Comparison of ENCODE assay signal across 19 cellular contexts in the genomic region with DNA sequence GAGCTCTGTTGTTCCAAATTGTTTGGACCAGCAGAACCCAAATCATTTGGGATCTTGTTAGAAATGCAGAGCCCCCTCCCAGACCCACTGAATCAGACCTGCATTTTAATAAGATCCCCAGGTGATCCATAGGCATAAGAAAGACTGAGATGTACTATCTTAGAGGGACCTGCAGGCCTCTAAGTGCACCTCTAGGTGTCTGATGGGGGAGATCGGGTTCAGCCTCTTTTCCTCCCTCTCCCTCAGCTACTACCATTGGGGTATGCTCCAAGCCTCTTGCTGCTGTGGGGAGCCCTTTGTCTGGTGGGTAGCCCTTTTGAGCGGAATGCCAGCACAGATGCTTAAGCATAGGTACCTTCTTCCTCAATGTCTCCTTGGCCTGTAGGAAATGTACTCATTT.
"Had no signal": no experiment of that assay in that cellular context is flagged by ENCODE, and none has a peak within 500 bp of the region (broad histone marks: within the 10 kb centered on the region; RNA-seq: fewer than 3 reads in every experiment).

No MANE protein-coding gene starts in this region.

- H3K27me3 ChIP-seq: colonic mucosa, esophagus muscularis mucosa, foreskin keratinocyte, gastroesophageal sphincter, hepatocyte, left lung had no signal

- H3K27ac Mint-ChIP-seq: dendritic cell treated with granulocyte-macrophage colony-stimulating factor and Interleukin-4, amounts not matched to agents 40 ng/mL and 50 ng/mL, for 4 days; effector memory CD8-positive, alpha-beta T cell; mesothelial cell of epicardium had no signal

- H3K36me3 Mint-ChIP-seq: mesothelial cell of epicardium, naive B cell had no signal

- H3K4me1 ChIP-seq: colonic mucosa, esophagus muscularis mucosa, foreskin keratinocyte, gastroesophageal sphincter, heart left ventricle, left lung, lower lobe of right lung had no signal

- H3K4me1 Mint-ChIP-seq: mesothelial cell of epicardium, naive B cell had no signal

- H3K27me3 Mint-ChIP-seq: dendritic cell treated with granulocyte-macrophage colony-stimulating factor and Interleukin-4, amounts not matched to agents 40 ng/mL and 50 ng/mL, for 4 days; effector memory CD8-positive, alpha-beta T cell had no signal

- DNase-seq: colonic mucosa; cortex of kidney; effector CD8-positive, alpha-beta T cell; effector memory CD8-positive, alpha-beta T cell; foreskin keratinocyte; heart left ventricle; hypothalamus; left cardiac atrium; left lung; left ventricle myocardium superior; lower lobe of right lung; mesenchymal stem cell; mucosa of descending colon; naive B cell had no signal

- H3K9me3 ChIP-seq: colonic mucosa, esophagus muscularis mucosa, gastroesophageal sphincter, heart left ventricle, left lung, lower lobe of right lung, mucosa of descending colon had no signal

- H3K36me3 ChIP-seq: colonic mucosa, esophagus muscularis mucosa, gastroesophageal sphincter, heart left ventricle, left lung, lower lobe of right lung had no signal

- H3K9me3 Mint-ChIP-seq: dendritic cell treated with granulocyte-macrophage colony-stimulating factor and Interleukin-4, amounts not matched to agents 40 ng/mL and 50 ng/mL, for 4 days; effector memory CD8-positive, alpha-beta T cell had no signal

- H3K27ac ChIP-seq: colonic mucosa, esophagus muscularis mucosa, foreskin keratinocyte, gastroesophageal sphincter, heart left ventricle, hepatocyte, left lung, lower lobe of right lung had no signal

- H3K4me3 Mint-ChIP-seq: dendritic cell treated with granulocyte-macrophage colony-stimulating factor and Interleukin-4, amounts not matched to agents 40 ng/mL and 50 ng/mL, for 4 days; effector memory CD8-positive, alpha-beta T cell; mesothelial cell of epicardium; naive B cell had no signal

- ATAC-seq: effector memory CD8-positive, alpha-beta T cell; foreskin keratinocyte; gastroesophageal sphincter; heart left ventricle; left cardiac atrium; left lung; left ventricle myocardium superior; lower lobe of right lung; mucosa of descending colon had no signal

- H3K4me3 ChIP-seq: colonic mucosa, esophagus muscularis mucosa, gastroesophageal sphincter, heart left ventricle, hepatocyte, left lung, lower lobe of right lung, mucosa of descending colon had no signal
